Comparison of ENCODE assay signal across 20 cellular contexts in the genomic region with DNA sequence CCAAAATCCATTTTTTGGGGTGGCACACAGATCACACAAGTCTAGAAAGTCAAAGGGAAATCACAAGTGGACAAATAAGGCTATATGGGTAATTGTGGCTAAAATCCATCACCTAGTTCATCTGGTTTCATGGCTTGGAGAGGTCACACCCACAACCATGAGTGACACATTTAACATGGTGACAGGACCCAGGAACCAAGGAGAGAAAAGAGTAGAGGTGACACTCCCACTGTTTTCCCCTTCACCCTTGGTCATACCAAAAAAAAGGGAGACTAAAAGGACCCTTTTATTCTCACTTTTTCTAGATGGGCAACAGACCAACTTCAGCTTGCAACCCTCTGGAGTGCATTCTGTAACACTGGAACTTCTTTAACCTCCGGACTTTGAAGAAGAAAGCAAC. TPM values are rescaled to one million over a fixed set of nuclear protein-coding genes. Genes with fewer than 3 reads are reported as not detected.
"Had no signal": no experiment of that assay in that cellular context is flagged by ENCODE, and none has a peak within 500 bp of the region (broad histone marks: within the 10 kb centered on the region; RNA-seq: fewer than 3 reads in every experiment).

No MANE protein-coding gene starts in this region.

- H3K4me2 ChIP-seq: smooth muscle cell had no signal

- H3K27ac ChIP-seq: adrenal gland, ascending aorta, esophagus muscularis mucosa, gastroesophageal sphincter, sigmoid colon, stomach, suprapubic skin, transverse colon, uterus had no signal

- H3K27me3 ChIP-seq: adrenal gland, ascending aorta, sigmoid colon, stomach, suprapubic skin, transverse colon, uterus had no signal

- DNase-seq: activated B cell treated with CpG ODN at 0.5 μM for 24 hours; activated CD4-positive, alpha-beta T cell treated with anti-CD3 and anti-CD28 coated beads for 36 hours; activated CD4-positive, alpha-beta T cell treated with anti-CD3 and anti-CD28 coated beads, Interleukin-2, amount 50 U/mL, for 4 hours; activated CD8-positive, alpha-beta memory T cell treated with anti-CD3 and anti-CD28 coated beads for 24 hours; activated CD8-positive, alpha-beta memory T cell treated with anti-CD3 and anti-CD28 coated beads, Interleukin-2, amount 50 U/mL, for 4 hours; activated naive CD4-positive, alpha-beta T cell; activated T-cell treated with anti-CD3 and anti-CD28 coated beads, Interleukin-2, amount 50 U/mL, for 4 hours; left ventricle myocardium superior; occipital lobe; sigmoid colon; stomach; transverse colon; uterus had no signal

- H3K4me1 ChIP-seq: adrenal gland, ascending aorta, esophagus muscularis mucosa, gastroesophageal sphincter, sigmoid colon, stomach, suprapubic skin, transverse colon, uterus had no signal

- ATAC-seq: activated CD4-positive, alpha-beta T cell treated with anti-CD3 and anti-CD28 coated beads for 36 hours; activated T-cell treated with anti-CD3 and anti-CD28 coated beads, Interleukin-2, amount 50 U/mL, for 4 hours; stimulated activated memory B cell treated with anti-CD40 and anti-IgM and Interleukin-4, amounts not matched to agents 10 μg/mL and 1 μg/mL and 100 μg/mL, for 72 hours had no signal

- H3K36me3 ChIP-seq: adrenal gland, ascending aorta, esophagus muscularis mucosa, gastroesophageal sphincter, sigmoid colon, stomach, suprapubic skin, transverse colon, uterus had no signal

- H3K9me3 ChIP-seq: suprapubic skin had no signal

- H3K4me3 ChIP-seq: adrenal gland, ascending aorta, esophagus muscularis mucosa, gastroesophageal sphincter, sigmoid colon, smooth muscle cell, stomach, suprapubic skin, transverse colon, uterus had no signal

RNA-seq across cellular contexts. Expression of gene ZNF680, which starts 56.8 kb away (rescaled TPM):
- total RNA-seq: smooth muscle cell had no signal
- polyA plus RNA-seq: smooth muscle cell had no signal
